ENCODE assay signal across 15 cellular contexts in genomic region chr7:137694405-137694804, GRCh38.
DNase-seq lines count a peak whose midpoint lies in the region; ATAC-seq, FAIRE-seq and TF ChIP-seq lines count a peak whose summit lies in the region.
"Had no signal": no experiment of that assay in that cellular context is flagged by ENCODE, and none has a peak within 500 bp of the region (broad histone marks: within the 10 kb centered on the region; RNA-seq: fewer than 3 reads in every experiment).

No MANE protein-coding gene starts in this region.

- H2AFZ ChIP-seq in GM23338: peak overlapping the region; percentile 79; the same call in 1 of the 2 replicates

- H3K27ac Mint-ChIP-seq in GM23338: no peak overlapping the region
- H3K27ac Mint-ChIP-seq: activated T-cell treated with anti-CD3 and anti-CD28 coated beads, Interleukin-2, amount 50 U/mL, for 24 hours; IgD-negative memory B cell; natural killer cell treated with Interleukin-12 subunit alpha and Interleukin-12 subunit beta and Interleukin-15 and Interleukin-18, amount 100 ng/mL, for 72 hours had no signal

- H3K27me3 Mint-ChIP-seq in GM23338 (ENCODE audit: insufficient read depth, low read depth, poor library complexity): no peaks in the 10 kb centered on the region

- H3K4me1 Mint-ChIP-seq in GM23338: no peaks in the 10 kb centered on the region

- H3K4me3 ChIP-seq in GM23338 (no peak overlapping the region), NB4 (ENCODE audit: low read depth, low read length) (no peak overlapping the region)
- H3K4me3 ChIP-seq: right lobe of liver, suprapubic skin had no signal

- no peaks in the 10 kb centered on the region for H3K9me2 ChIP-seq in GM23338 (ENCODE audit: insufficient read depth)

- no peaks in the 10 kb centered on the region for H3K79me2 ChIP-seq in GM23338 (replicated peaks; ENCODE audit: insufficient read depth)

- H3K4me3 Mint-ChIP-seq in GM23338: no peak overlapping the region
- H3K4me3 Mint-ChIP-seq: activated T-cell treated with anti-CD3 and anti-CD28 coated beads, Interleukin-2, amount 50 U/mL, for 24 hours; IgD-negative memory B cell; natural killer cell treated with Interleukin-12 subunit alpha and Interleukin-12 subunit beta and Interleukin-15 and Interleukin-18, amount 100 ng/mL, for 72 hours had no signal

- TF ChIP-seq CTCF in GM23338 (conservative IDR thresholded peaks at IDR 0.05; ENCODE audit: low read depth in 2 of 2): no peak
- no peak for TF ChIP-seq CTCF in NB4 (IDR thresholded peaks at IDR 0.05; ENCODE audit: low read depth, low read length)

- no peaks in the 10 kb centered on the region for H3K9me3 Mint-ChIP-seq in GM23338
- H3K9me3 Mint-ChIP-seq: activated T-cell treated with anti-CD3 and anti-CD28 coated beads, Interleukin-2, amount 50 U/mL, for 24 hours had no signal

- no peaks in the 10 kb centered on the region for H3K36me3 Mint-ChIP-seq in GM23338 (ENCODE audit: low read depth)
- H3K36me3 Mint-ChIP-seq: IgD-negative memory B cell; natural killer cell treated with Interleukin-12 subunit alpha and Interleukin-12 subunit beta and Interleukin-15 and Interleukin-18, amount 100 ng/mL, for 72 hours had no signal

- ATAC-seq in GM18519 (IDR thresholded peaks at IDR 0.05; ENCODE audit: low FRiP score, unreplicated experiment): peak; percentile 47
- no peak for ATAC-seq in GM23338
- ATAC-seq in HG03095 (IDR thresholded peaks at IDR 0.05; ENCODE audit: unreplicated experiment): no peak
- ATAC-seq: natural killer cell treated with Interleukin-12 subunit alpha and Interleukin-12 subunit beta and Interleukin-15 and Interleukin-18, amount 100 ng/mL, for 72 hours; right lobe of liver had no signal

- DNase-seq in GM23338 (ENCODE audit: low spot score) (no peak), NB4 (ENCODE audit: low read depth) (peak; percentile 56), kidney tubule cell (ENCODE audit: low spot score) (peak; percentile 73), 8988T (no peak), HTR-8/SVneo (ENCODE audit: insufficient read length, low spot score) (no peak)
- no peak for DNase-seq in activated naive CD4-positive, alpha-beta T cell treated with anti-CD3 and anti-CD28 coated beads, Interleukin-2, amount 50 U/mL, for 16 hours
- DNase-seq: activated CD4-positive, alpha-beta T cell treated with anti-CD3 and anti-CD28 coated beads for 1 hour; activated T-cell treated with anti-CD3 and anti-CD28 coated beads, Interleukin-2, amount 50 U/mL, for 24 hours; COR-L47; right lobe of liver had no signal

- no peaks in the 10 kb centered on the region for H4K20me1 ChIP-seq in GM23338 (replicated peaks; ENCODE audit: insufficient read depth)

- no peaks in the 10 kb centered on the region for H3K36me3 ChIP-seq in GM23338 (ENCODE audit: insufficient read depth)
- H3K36me3 ChIP-seq: right lobe of liver, suprapubic skin had no signal

- no peak overlapping the region for H3K27ac ChIP-seq in GM23338 (ENCODE audit: low read depth)
- H3K27ac ChIP-seq: right lobe of liver, suprapubic skin had no signal

- TF ChIP-seq POLR2A in NB4 (IDR thresholded peaks at IDR 0.05; ENCODE audit: extremely low read depth, insufficient read length): no peak

- no peaks in the 10 kb centered on the region for H3K27me3 ChIP-seq in GM23338 (ENCODE audit: insufficient read depth)
- H3K27me3 ChIP-seq: right lobe of liver, suprapubic skin had no signal

- H3K4me2 ChIP-seq in GM23338: no peak overlapping the region

- FAIRE-seq in HTR-8/SVneo (lab: Jason Lieb, UNC): no peak

- H3K4me1 ChIP-seq in GM23338 (ENCODE audit: insufficient read depth): no peaks in the 10 kb centered on the region
- H3K4me1 ChIP-seq: suprapubic skin had no signal

- no peaks in the 10 kb centered on the region for H3F3A ChIP-seq in GM23338 (replicated peaks; ENCODE audit: low read depth)

TF ChIP-seq in GM23338, 12 proteins besides CTCF, POLR2A, EP300 and RAD21 (continues in another document):
- no peak for TF ChIP-seq ZNF331 (CRISPR knock-in tag; IDR thresholded peaks at IDR 0.05; ENCODE audit: low read depth)
- TF ChIP-seq EZH2 (IDR thresholded peaks at IDR 0.05; ENCODE audit: low read depth, unreplicated experiment): no peak
- TF ChIP-seq REST (IDR thresholded peaks at IDR 0.05; ENCODE audit: unreplicated experiment): no peak
- no peak for TF ChIP-seq POLR2AphosphoS5 (IDR thresholded peaks at IDR 0.05; ENCODE audit: low read depth)
- TF ChIP-seq JUNB (IDR thresholded peaks at IDR 0.05; ENCODE audit: unreplicated experiment): no peak
- TF ChIP-seq ETS1 (IDR thresholded peaks at IDR 0.05): no peak

Comparison
In these comparisons a context has a peak if more than half of its experiments do, and no peak if none do; other contexts are left out.
1. DNase-seq: peak in NB4 (single experiment) and kidney tubule cell (single experiment); none in GM23338 (single experiment), 8988T (single experiment), HTR-8/SVneo (single experiment) and activated naive CD4-positive, alpha-beta T cell treated with anti-CD3 and anti-CD28 coated beads, Interleukin-2, amount 50 U/mL, for 16 hours (single experiment).